Comparison of ENCODE assay signal across 8 cellular contexts in genomic region chr5:43066799-43067741, GRCh38. TPM values are rescaled to one million over a fixed set of nuclear protein-coding genes. Genes with fewer than 3 reads are reported as not detected.
DNase-seq lines count a peak whose midpoint lies in the region; ATAC-seq and TF ChIP-seq lines count a peak whose summit lies in the region.

No MANE protein-coding gene starts in this region.

- peaks cover 23% of the 10 kb centered on the region for H3K4me1 Mint-ChIP-seq in activated T-helper 17 cell treated with anti-CD3 and anti-CD28 coated beads, Interleukin-2, amount 50 U/mL, for 72 hours
- peaks cover 45% of the 10 kb centered on the region for H3K4me1 Mint-ChIP-seq in nephron progenitor cell
- H3K4me1 Mint-ChIP-seq in stimulated activated naive CD8-positive, alpha-beta T cell treated with anti-CD3 and anti-CD28 coated beads, Interleukin-15, Interleukin-2, amounts not matched to agents 100 ng/mL and 50 ng/mL, for 24 hours (ENCODE audit: low read depth) = peaks cover 42% of the 10 kb centered on the region

- ATAC-seq in GM21723 (IDR thresholded peaks at IDR 0.05; ENCODE audit: unreplicated experiment) = peak; percentile 46
- peak; percentile 53 for ATAC-seq in activated T-helper 17 cell treated with anti-CD3 and anti-CD28 coated beads, Interleukin-2, amount 50 U/mL, for 72 hours (replicated peaks)

- peak overlapping the region; percentile 93 for H3K4me3 ChIP-seq in fibroblast of the aortic adventitia (ENCODE audit: low read depth, low read length)

- H3K27ac Mint-ChIP-seq in activated T-helper 17 cell treated with anti-CD3 and anti-CD28 coated beads, Interleukin-2, amount 50 U/mL, for 72 hours = peak overlapping the region; percentile 91
- H3K27ac Mint-ChIP-seq in nephron progenitor cell = peak overlapping the region; percentile 99
- peak overlapping the region; percentile 99 for H3K27ac Mint-ChIP-seq in stimulated activated naive CD8-positive, alpha-beta T cell treated with anti-CD3 and anti-CD28 coated beads, Interleukin-15, Interleukin-2, amounts not matched to agents 100 ng/mL and 50 ng/mL, for 24 hours

- peak overlapping the region; percentile 95 for H3K4me3 Mint-ChIP-seq in activated T-helper 17 cell treated with anti-CD3 and anti-CD28 coated beads, Interleukin-2, amount 50 U/mL, for 72 hours
- H3K4me3 Mint-ChIP-seq in nephron progenitor cell = peak overlapping the region; percentile 96
- peak overlapping the region; percentile 98 for H3K4me3 Mint-ChIP-seq in stimulated activated naive CD8-positive, alpha-beta T cell treated with anti-CD3 and anti-CD28 coated beads, Interleukin-15, Interleukin-2, amounts not matched to agents 100 ng/mL and 50 ng/mL, for 24 hours

- H3K36me3 Mint-ChIP-seq in activated T-helper 17 cell treated with anti-CD3 and anti-CD28 coated beads, Interleukin-2, amount 50 U/mL, for 72 hours (ENCODE audit: low read depth) = peaks cover 39% of the 10 kb centered on the region
- H3K36me3 Mint-ChIP-seq in nephron progenitor cell (ENCODE audit: low read depth) = peaks cover 31% of the 10 kb centered on the region
- H3K36me3 Mint-ChIP-seq in stimulated activated naive CD8-positive, alpha-beta T cell treated with anti-CD3 and anti-CD28 coated beads, Interleukin-15, Interleukin-2, amounts not matched to agents 100 ng/mL and 50 ng/mL, for 24 hours (ENCODE audit: low read depth) = peaks cover 26% of the 10 kb centered on the region

- H3K9me3 Mint-ChIP-seq in activated T-helper 17 cell treated with anti-CD3 and anti-CD28 coated beads, Interleukin-2, amount 50 U/mL, for 72 hours = no peaks in the 10 kb centered on the region
- no peaks in the 10 kb centered on the region for H3K9me3 Mint-ChIP-seq in nephron progenitor cell
- no peaks in the 10 kb centered on the region for H3K9me3 Mint-ChIP-seq in stimulated activated naive CD8-positive, alpha-beta T cell treated with anti-CD3 and anti-CD28 coated beads, Interleukin-15, Interleukin-2, amounts not matched to agents 100 ng/mL and 50 ng/mL, for 24 hours

- DNase-seq in DMS53 (lab: John Stamatoyannopoulos, UW) = peak; percentile 88
- DNase-seq in Kasumi-1 (lab: John Stamatoyannopoulos, UW) = peak; percentile 88 to 93
- DNase-seq in RPMI7951 (ENCODE audit: low read depth) = peak; percentile 88
- peak; percentile 95 for DNase-seq in fibroblast of the aortic adventitia (ENCODE audit: low read depth)
- peak; percentile 89 for DNase-seq in nephron progenitor cell

- no peaks in the 10 kb centered on the region for H3K27me3 Mint-ChIP-seq in activated T-helper 17 cell treated with anti-CD3 and anti-CD28 coated beads, Interleukin-2, amount 50 U/mL, for 72 hours
- H3K27me3 Mint-ChIP-seq in nephron progenitor cell (ENCODE audit: low read depth, poor library complexity) = peaks cover 3% of the 10 kb centered on the region
- no peaks in the 10 kb centered on the region for H3K27me3 Mint-ChIP-seq in stimulated activated naive CD8-positive, alpha-beta T cell treated with anti-CD3 and anti-CD28 coated beads, Interleukin-15, Interleukin-2, amounts not matched to agents 100 ng/mL and 50 ng/mL, for 24 hours

- TF ChIP-seq CTCF in fibroblast of the aortic adventitia (IDR thresholded peaks at IDR 0.05; ENCODE audit: insufficient read depth, low read length) = no peak
- TF ChIP-seq CTCF in nephron progenitor cell (IDR thresholded peaks at IDR 0.05) = no peak

RNA-seq across cellular contexts. Expression of gene ANXA2R, which starts 27.0 kb away (rescaled TPM):
- 2.6 and 3.2 TPM in 2 replicates for total RNA-seq in RPMI7951 (2014; rRNA removed; shearing (Covaris generic))
- total RNA-seq in activated T-helper 17 cell treated with anti-CD3 and anti-CD28 coated beads, Interleukin-2, amount 50 U/mL, for 72 hours = 1 to 10 TPM; 2.4 to 6.2 TPM
- 3.0 and 3.4 TPM in 2 replicates for total RNA-seq in fibroblast of the aortic adventitia (ENCODE audit: low replicate concordance)

RNA-seq across cellular contexts. Expression of gene ZNF131, which starts 53.6 kb away (rescaled TPM):
- 20.1 and 24.3 TPM in 2 replicates for total RNA-seq in RPMI7951 (2014; rRNA removed; shearing (Covaris generic))
- total RNA-seq in activated T-helper 17 cell treated with anti-CD3 and anti-CD28 coated beads, Interleukin-2, amount 50 U/mL, for 72 hours = 10 to 100 TPM; 34.3 to 43.6 TPM
- total RNA-seq in fibroblast of the aortic adventitia (ENCODE audit: low replicate concordance) = 42.3 and 43.7 TPM in 2 replicates

Comparison
In these comparisons a context has a peak if more than half of its experiments do, and no peak if none do; other contexts are left out.
1. Peak in every context shown above with its lines: DNase-seq, ATAC-seq and H3K4me3 ChIP-seq.